ENCODE assay signal across 8 cellular contexts in the genomic region with DNA sequence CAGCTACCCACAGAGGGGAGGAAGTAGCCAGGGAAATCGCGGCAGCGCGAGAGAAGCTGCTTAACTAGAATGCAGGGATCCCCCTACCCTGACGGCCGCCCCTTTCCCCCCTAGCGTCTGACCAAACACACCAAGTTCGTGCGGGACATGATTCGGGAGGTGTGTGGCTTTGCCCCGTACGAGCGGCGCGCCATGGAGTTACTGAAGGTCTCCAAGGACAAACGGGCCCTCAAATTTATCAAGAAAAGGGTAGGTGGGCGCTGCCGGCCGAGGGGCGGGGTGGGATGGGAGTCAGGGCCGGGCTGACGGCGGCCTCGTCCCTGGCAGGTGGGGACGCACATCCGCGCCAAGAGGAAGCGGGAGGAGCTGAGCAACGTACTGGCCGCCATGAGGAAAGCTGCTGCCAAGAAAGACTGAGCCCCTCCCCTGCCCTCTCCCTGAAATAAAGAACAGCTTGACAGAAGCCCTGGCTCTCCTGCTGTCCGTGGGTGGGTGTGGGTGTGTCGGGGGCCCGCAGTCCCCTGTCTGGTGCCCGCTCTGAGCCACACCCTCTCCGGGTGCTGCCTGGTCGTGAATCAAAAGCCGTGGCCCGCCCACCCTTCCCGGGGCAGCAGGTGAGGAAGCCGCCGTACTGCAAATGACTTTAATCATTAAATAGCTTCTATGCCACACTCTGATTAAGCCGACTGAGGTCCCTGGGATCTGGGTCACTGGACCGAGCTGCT. TPM values are rescaled to one million over a fixed set of nuclear protein-coding genes. Genes with fewer than 3 reads are reported as not detected.
A peak's percentile ranks its signal among the peaks of the same experiment; 100 is the strongest.
DNase-seq lines count a peak whose midpoint lies in the region; ATAC-seq and TF ChIP-seq lines count a peak whose summit lies in the region.

No MANE protein-coding gene starts in this region.

- no peaks in the 10 kb centered on the region for H3K9me3 Mint-ChIP-seq in CD8-positive, alpha-beta T cell

- H3K9ac ChIP-seq in duodenal mucosa (ENCODE audit: low read depth in 1 of 2, low read length in 2 of 2) = peak overlapping the region; percentile 73 to 86

- WGBS in mesodermal cell (ENCODE audit: insufficient coverage in 2 of 2), 2 experiments = 15 to 28% methylated on average over 33 to 35 of the region's 43 CpGs

- H3K4me1 Mint-ChIP-seq in CD8-positive, alpha-beta T cell (ENCODE audit: low read depth) = peaks cover 42% of the 10 kb centered on the region

- peaks cover 47% of the 10 kb centered on the region for H3K36me3 Mint-ChIP-seq in CD8-positive, alpha-beta T cell

- no peaks in the 10 kb centered on the region for H3K27me3 ChIP-seq in CD8-positive, alpha-beta T cell (ENCODE audit: insufficient read depth, low read length)
- no peaks in the 10 kb centered on the region for H3K27me3 ChIP-seq in duodenal mucosa (ENCODE audit: control insufficient read depth in 1 of 2, insufficient read depth in 2 of 2, low read length in 2 of 2)

- peak overlapping the region; percentile 89 for H3K27ac ChIP-seq in CD8-positive, alpha-beta T cell (ENCODE audit: low read depth, low read length)
- H3K27ac ChIP-seq in duodenal mucosa (ENCODE audit: low read depth, low read length) (peak overlapping the region; percentile 70), mesodermal cell (ENCODE audit: low read depth, low read length, severe bottlenecking) (peak overlapping the region; percentile 41)

- CTCF ChIA-PET in CD8-positive, alpha-beta T cell (lab: Charles Lee) = interaction anchor here (0.6 to 3.1 kb wide), 6 partner anchors 26 to 350 kb away, joined by 3 to 20 read pairs (median 4); a partner anchor contains a TSS

- peak overlapping the region; percentile 91 for H3K4me3 Mint-ChIP-seq in CD8-positive, alpha-beta T cell

- POLR2A ChIA-PET in CD8-positive, alpha-beta T cell (lab: Charles Lee) = interaction anchor here (0.9 to 1.8 kb wide), 7 partner anchors 9 to 213 kb away, joined by 3 to 27 read pairs (median 4); a partner anchor contains a TSS

- H3K9me3 ChIP-seq in CD8-positive, alpha-beta T cell (ENCODE audit: low read length) = no peaks in the 10 kb centered on the region
- H3K9me3 ChIP-seq in duodenal mucosa (ENCODE audit: control insufficient read depth in 1 of 2, low read length in 2 of 2) = no peaks in the 10 kb centered on the region
- H3K9me3 ChIP-seq in mesodermal cell (ENCODE audit: control insufficient read depth, low read length) = no peaks in the 10 kb centered on the region

- DNase-seq in CD8-positive, alpha-beta T cell = peak in 6 of 7 experiments; percentile 11 to 64 (median 34)
- DNase-seq in LHCN-M2 (ENCODE audit: low read depth) (peak; percentile 31), ecto neural progenitor cell (ENCODE audit: low spot score) (no peak)
- peak; percentile 70 for DNase-seq in stimulated activated naive CD4-positive, alpha-beta T cell treated with Interleukin-2 at 50 U/mL for 16 hours (lab: John Stamatoyannopoulos, UW)

- ATAC-seq in CD8-positive, alpha-beta T cell = no peak
- ATAC-seq in GM21529 (IDR thresholded peaks at IDR 0.05; ENCODE audit: unreplicated experiment) = no peak

- H3K27me3 Mint-ChIP-seq in CD8-positive, alpha-beta T cell (ENCODE audit: low read depth) = no peaks in the 10 kb centered on the region

- TF ChIP-seq CTCF in CD8-positive, alpha-beta T cell (IDR thresholded peaks at IDR 0.05) = no peak
- TF ChIP-seq CTCF in WI38 (IDR thresholded peaks at IDR 0.05; ENCODE audit: low read depth, low read length) = no peak

- peak overlapping the region; percentile 93 for H3K27ac Mint-ChIP-seq in CD8-positive, alpha-beta T cell

- H3K4me1 ChIP-seq in CD8-positive, alpha-beta T cell (ENCODE audit: insufficient read depth, low read length) = peaks cover 21% of the 10 kb centered on the region
- H3K4me1 ChIP-seq in duodenal mucosa (ENCODE audit: control insufficient read depth in 1 of 2, insufficient read depth in 2 of 2, low read length in 2 of 2) (peaks cover 13 to 18% of the 10 kb centered on the region in 2 donors), mesodermal cell (ENCODE audit: control insufficient read depth, insufficient read depth, low read length, poor library complexity, severe bottlenecking) (no peaks in the 10 kb centered on the region)

- H3K36me3 ChIP-seq in CD8-positive, alpha-beta T cell (ENCODE audit: insufficient read depth, low read length) = peaks cover 20% of the 10 kb centered on the region
- H3K36me3 ChIP-seq in duodenal mucosa (ENCODE audit: control insufficient read depth in 1 of 2, insufficient read depth in 2 of 2, low read length in 2 of 2) = peaks cover 31 to 47% of the 10 kb centered on the region in 2 donors
- H3K36me3 ChIP-seq in mesodermal cell (ENCODE audit: control insufficient read depth, insufficient read depth, low read length) = peaks cover 49% of the 10 kb centered on the region

- intact Hi-C loops in CD8-positive, alpha-beta T cell (cut with DNase I, micrococcal nuclease) = loop anchor here in 1 of 2 experiments (5.0 kb wide), 1 partner anchor 286 kb away; a partner anchor contains a TSS

- peak overlapping the region; percentile 96 for H3K4me3 ChIP-seq in CD8-positive, alpha-beta T cell (ENCODE audit: low read depth, low read length)
- H3K4me3 ChIP-seq in WI38 (ENCODE audit: low read depth, low read length) (peak overlapping the region; percentile 91), duodenal mucosa (ENCODE audit: low read depth in 1 of 2, low read length in 2 of 2) (peak overlapping the region; percentile 92 to 95), mesodermal cell (ENCODE audit: extremely low read depth, insufficient read depth, low read length, poor library complexity, severe bottlenecking) (peak overlapping the region; percentile 94)

RNA-seq across cellular contexts. Expression of a gene that starts 1.3 kb away (rescaled TPM):
- total RNA-seq in CD8-positive, alpha-beta T cell = 1,000 to 10,000 TPM; 1,425 to 1,465 TPM
- total RNA-seq in LHCN-M2 (2014; rRNA removed) = 795 and 866 TPM in 2 replicates
- polyA plus RNA-seq in LHCN-M2 (2012) = 1,408 TPM
- polyA plus RNA-seq in mesodermal cell (2013, experiment 1 of 2) = 928 TPM
- 834 TPM for polyA plus RNA-seq in mesodermal cell (2013, experiment 2 of 2)

RNA-seq across cellular contexts. Expression of a gene that starts 10.5 kb away (rescaled TPM):
- total RNA-seq in CD8-positive, alpha-beta T cell = 1 to 10 TPM; 3.1 to 4.1 TPM
- 22.4 and 24.7 TPM in 2 replicates for total RNA-seq in LHCN-M2 (2014; rRNA removed)
- 14.9 TPM for polyA plus RNA-seq in LHCN-M2 (2012)
- 28.3 TPM for polyA plus RNA-seq in mesodermal cell (2013, experiment 1 of 2)
- polyA plus RNA-seq in mesodermal cell (2013, experiment 2 of 2) = 23.2 TPM

RNA-seq across cellular contexts. Expression of a gene that starts 11.1 kb away (rescaled TPM):
- total RNA-seq in CD8-positive, alpha-beta T cell = 10 to 100 TPM; 19.6 to 24.8 TPM
- total RNA-seq in LHCN-M2 (2014; rRNA removed) = 48.8 and 52.1 TPM in 2 replicates
- polyA plus RNA-seq in LHCN-M2 (2012) = 117 TPM
- polyA plus RNA-seq in mesodermal cell (2013, experiment 1 of 2) = 32.5 TPM
- polyA plus RNA-seq in mesodermal cell (2013, experiment 2 of 2) = 27.0 TPM

RNA-seq across cellular contexts. Expression of a gene that starts 28.6 kb away (rescaled TPM):
- 100 to 1,000 TPM in 1 of 2 experiments, 10 to 100 TPM in 1; 90.6 to 109 TPM for total RNA-seq in CD8-positive, alpha-beta T cell
- 71.2 and 83.6 TPM in 2 replicates for total RNA-seq in LHCN-M2 (2014; rRNA removed)
- polyA plus RNA-seq in LHCN-M2 (2012) = 59.1 TPM
- 57.1 TPM for polyA plus RNA-seq in mesodermal cell (2013, experiment 1 of 2)
- polyA plus RNA-seq in mesodermal cell (2013, experiment 2 of 2) = 50.6 TPM

RNA-seq across cellular contexts. Expression of a gene that starts 29.1 kb away (rescaled TPM):
- total RNA-seq in CD8-positive, alpha-beta T cell = not detected
- not detected in 2 replicates for total RNA-seq in LHCN-M2 (2014; rRNA removed)
- polyA plus RNA-seq in LHCN-M2 (2012) = not detected
- polyA plus RNA-seq in mesodermal cell (2013, experiment 1 of 2) = not detected
- not detected for polyA plus RNA-seq in mesodermal cell (2013, experiment 2 of 2)
